30 cellular contexts compared by ENCODE assay signal in the genomic region with DNA sequence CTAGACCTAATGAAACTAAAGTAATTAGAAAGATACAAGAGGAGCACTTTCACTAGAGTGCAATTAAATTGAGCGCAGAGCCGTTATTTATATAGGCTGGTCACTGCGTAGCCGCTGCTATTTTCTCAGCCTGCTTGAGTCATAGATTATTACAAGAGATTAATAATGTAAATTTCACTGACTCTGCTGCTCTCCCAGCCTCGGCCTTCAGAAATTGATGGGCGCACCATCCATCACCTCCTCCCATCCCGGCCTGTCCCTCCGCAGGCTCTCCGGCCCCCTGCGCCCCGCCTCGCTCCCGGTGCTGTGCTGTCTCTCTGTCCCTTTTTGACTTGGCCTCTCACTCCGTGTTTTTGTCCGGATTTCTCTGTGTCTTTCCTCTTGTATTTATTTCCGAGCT.
DNase-seq lines count a peak whose midpoint lies in the region; ATAC-seq, FAIRE-seq and TF ChIP-seq lines count a peak whose summit lies in the region.
"Had no signal": no experiment of that assay in that cellular context is flagged by ENCODE, and none has a peak within 500 bp of the region (broad histone marks: within the 10 kb centered on the region; RNA-seq: fewer than 3 reads in every experiment).

No MANE protein-coding gene starts in this region.

- no peaks in the 10 kb centered on the region for H3K79me1 ChIP-seq in H9 (ENCODE audit: insufficient read depth, low read depth, low read length, poor library complexity, severe bottlenecking)

- H3K27ac ChIP-seq in astrocyte (ENCODE audit: low read depth, low read length) (no peak overlapping the region), H9 (ENCODE audit: insufficient read length, low read depth, low read length) (no peak overlapping the region)
- H3K27ac ChIP-seq: A549, esophagus muscularis mucosa, psoas muscle, vagina had no signal

- no peak for TF ChIP-seq CTCF in astrocyte (IDR thresholded peaks at IDR 0.05; ENCODE audit: insufficient read depth, low read depth, low read length)
- TF ChIP-seq CTCF in H9 (conservative IDR thresholded peaks at IDR 0.05), result no peak

- no peak for FAIRE-seq in astrocyte (lab: Jason Lieb, UNC)
- FAIRE-seq: A549, GM18507, H1, islet of Langerhans had no signal

- no peak overlapping the region for H4K91ac ChIP-seq in H9 (ENCODE audit: insufficient read length, low read depth, low read length)

- intact Hi-C loops in posterior vena cava (cut with DNase I), result loop anchor here in 1 of 2 donors (10.0 kb wide), 1 partner anchor 696 kb away; no protein-coding TSS in a partner anchor

- H3K79me2 ChIP-seq in astrocyte (ENCODE audit: insufficient read depth, low read length) (no peaks in the 10 kb centered on the region), H9 (ENCODE audit: insufficient read depth, low read length) (no peaks in the 10 kb centered on the region)

- H3K23me2 ChIP-seq in H9 (ENCODE audit: insufficient read length, low read depth, low read length, poor library complexity, severe bottlenecking), result no peaks in the 10 kb centered on the region

- DNase-seq in NCI-H2171 treated with DMSO at 0.1 percent for 48 hours (lab: John Stamatoyannopoulos, UW) (peak; percentile 67), NCI-H2171 (lab: John Stamatoyannopoulos, UW) (no peak), NCI-H524 treated with DMSO at 0.1 percent for 48 hours (lab: John Stamatoyannopoulos, UW) (peak; percentile 33), astrocyte (ENCODE audit: low read depth) (no peak), posterior vena cava (ENCODE audit: low spot score) (peak; percentile 43), H9 (no peak), NCI-H510A (lab: John Stamatoyannopoulos, UW) (no peak)
- DNase-seq: activated CD4-positive, alpha-beta T cell treated with anti-CD3 and anti-CD28 coated beads, Interleukin-2, amount 50 U/mL, for 48 hours; activated T-cell treated with anti-CD3 and anti-CD28 coated beads, Interleukin-2, amount 50 U/mL, for 72 hours; AML-193; CD4-positive, alpha-beta T cell; head of caudate nucleus; KBM-7; NCI-H526 treated with DMSO at 0.1 percent for 48 hours; psoas muscle; stimulated activated CD4-positive, alpha-beta T cell treated with anti-CD3 and anti-CD28 coated beads, Interleukin-12 subunit alpha, Interleukin-12 subunit beta, amount 100 ng/mL, for 4 hours; stimulated activated CD4-positive, alpha-beta T cell treated with anti-CD3 and anti-CD28 coated beads, Interleukin-2, amount 100 ng/mL, for 48 hours; stimulated activated naive CD8-positive, alpha-beta T cell treated with anti-CD3 and anti-CD28 coated beads, Interleukin-15, amount 100 ng/mL, for 72 hours; T-helper 17 cell had no signal

- no peak overlapping the region for H3K18ac ChIP-seq in H9 (ENCODE audit: insufficient read length, low read depth, low read length)

- peaks cover 5% of the 10 kb centered on the region for H3K4me1 Mint-ChIP-seq in astrocyte (ENCODE audit: low read depth, unreplicated experiment)
- peaks cover 2 to 32% of the 10 kb centered on the region in 2 experiments; a peak in 2 of 4 replicates for H3K4me1 Mint-ChIP-seq in H9
- H3K4me1 Mint-ChIP-seq: central memory CD8-positive, alpha-beta T cell; stimulated activated naive CD8-positive, alpha-beta T cell treated with anti-CD3 and anti-CD28 coated beads, Interleukin-15, amount 100 ng/mL, for 72 hours; T-helper 17 cell had no signal

- no peak overlapping the region for H3T11ph ChIP-seq in H9 (ENCODE audit: low read length)

- peaks cover 7% of the 10 kb centered on the region for H3K9me3 ChIP-seq in astrocyte (ENCODE audit: insufficient read depth, low read depth, low read length)
- H3K9me3 ChIP-seq in H9 (ENCODE audit: control insufficient read depth, low read depth, low read length), result no peaks in the 10 kb centered on the region
- H3K9me3 ChIP-seq: A549, vagina had no signal

- H3K27me3 ChIP-seq in astrocyte (ENCODE audit: insufficient read depth, low read length) (peaks cover 44% of the 10 kb centered on the region), H9 (ENCODE audit: insufficient read depth, low read length) (no peaks in the 10 kb centered on the region)
- H3K27me3 ChIP-seq: vagina had no signal

- H3K27ac Mint-ChIP-seq in astrocyte (ENCODE audit: unreplicated experiment), result no peak overlapping the region
- H3K27ac Mint-ChIP-seq in H9, result 0 out of 7 replicates have a peak overlapping the region, but pooled peaks of 1 of the 3 experiments have one; percentile 30
- H3K27ac Mint-ChIP-seq: activated T-cell treated with anti-CD3 and anti-CD28 coated beads, Interleukin-2, amount 50 U/mL, for 72 hours; CD4-positive, alpha-beta T cell; dendritic cell treated with granulocyte-macrophage colony-stimulating factor and Interleukin-4, amounts not matched to agents 40 ng/mL and 50 ng/mL, for 4 days; stimulated activated naive CD8-positive, alpha-beta T cell treated with anti-CD3 and anti-CD28 coated beads, Interleukin-15, amount 100 ng/mL, for 72 hours; T-helper 17 cell had no signal

- H4K8ac ChIP-seq in H9 (replicated peaks; ENCODE audit: insufficient read length, low read depth, low read length), result no peak overlapping the region

- H3K27me3 Mint-ChIP-seq in astrocyte (ENCODE audit: low read depth, unreplicated experiment) (peaks cover 30% of the 10 kb centered on the region), H9 (ENCODE audit: low read depth) (peaks cover 6% of the 10 kb centered on the region)

- no peak overlapping the region for H3K23ac ChIP-seq in H9 (ENCODE audit: insufficient read length, low read depth, low read length)

- no peak overlapping the region for H3K56ac ChIP-seq in H9 (ENCODE audit: insufficient read length, low read depth, low read length)

- no peak overlapping the region for H3K4me3 ChIP-seq in astrocyte (ENCODE audit: insufficient read depth, low read depth, low read length)
- H3K4me3 ChIP-seq: A549, esophagus muscularis mucosa, psoas muscle, vagina had no signal

- no peak overlapping the region for H3K4ac ChIP-seq in H9 (ENCODE audit: low read depth, low read length)

- no peak overlapping the region for H2BK5ac ChIP-seq in H9 (ENCODE audit: insufficient read length, low read length)

- H3K4me3 Mint-ChIP-seq in astrocyte (ENCODE audit: unreplicated experiment) (no peak overlapping the region), H9 (no peak overlapping the region)
- H3K4me3 Mint-ChIP-seq: activated T-cell treated with anti-CD3 and anti-CD28 coated beads, Interleukin-2, amount 50 U/mL, for 72 hours; CD4-positive, alpha-beta T cell; central memory CD8-positive, alpha-beta T cell; dendritic cell treated with granulocyte-macrophage colony-stimulating factor and Interleukin-4, amounts not matched to agents 40 ng/mL and 50 ng/mL, for 4 days; stimulated activated naive CD8-positive, alpha-beta T cell treated with anti-CD3 and anti-CD28 coated beads, Interleukin-15, amount 100 ng/mL, for 72 hours; T-helper 17 cell had no signal

- H4K5ac ChIP-seq in H9 (ENCODE audit: insufficient read length, low read depth, low read length), result no peak overlapping the region

- no peak overlapping the region for H2BK12ac ChIP-seq in H9 (ENCODE audit: insufficient read length, low read depth, low read length)

- no peak for ATAC-seq in GM19397 (IDR thresholded peaks at IDR 0.05; ENCODE audit: unreplicated experiment)
- ATAC-seq: A549; activated CD4-positive, CD25-positive, alpha-beta regulatory T cell treated with anti-CD3 and anti-CD28 coated beads, Interleukin-2, amount 50 U/mL, for 24 hours; activated T-cell treated with anti-CD3 and anti-CD28 coated beads, Interleukin-2, amount 50 U/mL, for 72 hours; psoas muscle; sciatic nerve; stimulated activated naive CD8-positive, alpha-beta T cell treated with anti-CD3 and anti-CD28 coated beads, Interleukin-15, amount 100 ng/mL, for 72 hours; T-helper 17 cell had no signal

- H3K9ac ChIP-seq in astrocyte (ENCODE audit: low read length), result no peak overlapping the region
- no peak overlapping the region for H3K9ac ChIP-seq in H9 (ENCODE audit: extremely low read depth, insufficient read length, low read length)

- H3K9me3 Mint-ChIP-seq in astrocyte (ENCODE audit: unreplicated experiment), result peaks cover 4% of the 10 kb centered on the region
- no peaks in the 10 kb centered on the region; a peak in 1 of 5 replicates for H3K9me3 Mint-ChIP-seq in H9
- H3K9me3 Mint-ChIP-seq: activated T-cell treated with anti-CD3 and anti-CD28 coated beads, Interleukin-2, amount 50 U/mL, for 72 hours; CD4-positive, alpha-beta T cell; central memory CD8-positive, alpha-beta T cell; dendritic cell treated with granulocyte-macrophage colony-stimulating factor and Interleukin-4, amounts not matched to agents 40 ng/mL and 50 ng/mL, for 4 days; stimulated activated naive CD8-positive, alpha-beta T cell treated with anti-CD3 and anti-CD28 coated beads, Interleukin-15, amount 100 ng/mL, for 72 hours had no signal

- H2AFZ ChIP-seq in astrocyte (ENCODE audit: low read depth, low read length), result no peak overlapping the region
- H2AFZ ChIP-seq in H9 (ENCODE audit: low read length), result no peak overlapping the region

- H2AK5ac ChIP-seq in H9 (ENCODE audit: insufficient read length, low read length), result no peak overlapping the region

- H3K36me3 Mint-ChIP-seq in astrocyte (ENCODE audit: low read depth, unreplicated experiment) (peaks cover 2% of the 10 kb centered on the region), H9 (ENCODE audit: insufficient read depth in 1 of 3, low read depth in 3 of 3) (no peaks in the 10 kb centered on the region)

- no CpG with 5 or more reads among the region's 16 CpGs for WGBS in H9 (ENCODE audit: extremely low coverage, insufficient read length, low lambda C conversion rate)

- no peak overlapping the region for H2BK20ac ChIP-seq in H9 (ENCODE audit: low read depth, low read length, poor library complexity, severe bottlenecking)

- no peak overlapping the region for H2BK15ac ChIP-seq in H9 (ENCODE audit: low read depth, low read length)

- H3K4me1 ChIP-seq in astrocyte (ENCODE audit: insufficient read depth, low read length) (peaks cover 7% of the 10 kb centered on the region), H9 (ENCODE audit: insufficient read depth, low read length) (no peaks in the 10 kb centered on the region)
- H3K4me1 ChIP-seq: A549, psoas muscle, vagina had no signal

- H3K14ac ChIP-seq in H9 (ENCODE audit: insufficient read depth, low read length), result no peak overlapping the region

- H4K20me1 ChIP-seq in astrocyte (ENCODE audit: insufficient read depth, low read length) (no peaks in the 10 kb centered on the region), H9 (ENCODE audit: control insufficient read depth, insufficient read depth, insufficient read length) (no peaks in the 10 kb centered on the region)

- no peaks in the 10 kb centered on the region for H3K36me3 ChIP-seq in astrocyte (ENCODE audit: insufficient read depth, low read length)
- H3K36me3 ChIP-seq: esophagus muscularis mucosa, vagina had no signal

- H3K4me2 ChIP-seq in astrocyte (ENCODE audit: low read length), result peak overlapping the region; percentile 26
- H3K4me2 ChIP-seq in H9 (ENCODE audit: insufficient read depth, insufficient read length, low read length), result no peak overlapping the region
- H3K4me2 ChIP-seq: A549 had no signal

- no peak overlapping the region for H2BK120ac ChIP-seq in H9 (ENCODE audit: low read depth, low read length, poor library complexity, severe bottlenecking)

Comparison
In these comparisons a context has a peak if more than half of its experiments do, and no peak if none do; other contexts are left out.
1. DNase-seq: peak in NCI-H2171 treated with DMSO at 0.1 percent for 48 hours (single experiment), NCI-H524 treated with DMSO at 0.1 percent for 48 hours (single experiment) and posterior vena cava (single experiment); none in NCI-H2171 (single experiment), astrocyte (single experiment), H9 (single experiment) and NCI-H510A (single experiment).